7 cellular contexts compared by ENCODE assay signal in genomic region chr1:157170677-157171515, GRCh38. TPM values are rescaled to one million over a fixed set of nuclear protein-coding genes. Genes with fewer than 3 reads are reported as not detected.
DNase-seq lines count a peak whose midpoint lies in the region; ATAC-seq and TF ChIP-seq lines count a peak whose summit lies in the region.

No MANE protein-coding gene starts in this region.

- intact Hi-C loops in ovary (cut with DNase I) = no loop called here

- no peaks in the 10 kb centered on the region for H3K9me3 Mint-ChIP-seq in neural crest cell

- no peak overlapping the region for H3K4me3 ChIP-seq in ovary

- ATAC-seq in SK-N-SH treated with all-trans-retinoic acid at 6 μM for 48 hours = peak; percentile 37
- no peak for ATAC-seq in GM21717 (IDR thresholded peaks at IDR 0.05; ENCODE audit: unreplicated experiment)

- H3K36me3 ChIP-seq in ovary = no peaks in the 10 kb centered on the region

- DNase-seq in ELF-1 (ENCODE audit: low read depth, low spot score) (peak; percentile 88), KG1 (lab: John Stamatoyannopoulos, UW) (peak; percentile 16), cerebellar cortex (ENCODE audit: low spot score) (peak; percentile 33), neural crest cell (ENCODE audit: low read depth, low spot score) (peak; percentile 69), ovary (no peak)

- no peak overlapping the region for H3K27ac ChIP-seq in ovary

- no peaks in the 10 kb centered on the region for H3K4me1 ChIP-seq in ovary (ENCODE audit: insufficient read depth)

- H3K4me1 Mint-ChIP-seq in neural crest cell = no peaks in the 10 kb centered on the region

- TF ChIP-seq EP300 in ovary (IDR thresholded peaks at IDR 0.05) = no peak

- H3K4me3 Mint-ChIP-seq in neural crest cell = no peak overlapping the region

- no peaks in the 10 kb centered on the region for H3K27me3 ChIP-seq in ovary

- peak; percentile 68 for TF ChIP-seq CTCF in neural crest cell (conservative IDR thresholded peaks at IDR 0.05)
- no peak for TF ChIP-seq CTCF in ovary (IDR thresholded peaks at IDR 0.05)

- H3K27me3 Mint-ChIP-seq in neural crest cell (ENCODE audit: low read depth) = peaks cover 4% of the 10 kb centered on the region

- no peaks in the 10 kb centered on the region for H3K36me3 Mint-ChIP-seq in neural crest cell (ENCODE audit: low read depth)

- WGBS in ovary, 3 donors = 69 to 81% (median 74%) methylated on average over 22 of the region's 22 CpGs

- no peaks in the 10 kb centered on the region for H3K9me3 ChIP-seq in ovary

- H3K27ac Mint-ChIP-seq in neural crest cell (ENCODE audit: unreplicated experiment) = no peak overlapping the region

- TF ChIP-seq POLR2A in ovary (IDR thresholded peaks at IDR 0.05) = no peak

TF ChIP-seq in SK-N-SH treated with all-trans-retinoic acid at 6 μM for 48 hours, 23 proteins besides CTCF, POLR2A, EP300 and RAD21:
- TF ChIP-seq TOX (CRISPR knock-in tag; IDR thresholded peaks at IDR 0.05; ENCODE audit: borderline replicate concordance) = no peak
- no peak for TF ChIP-seq CSDC2 (CRISPR knock-in tag; IDR thresholded peaks at IDR 0.05)
- no peak for TF ChIP-seq ZNF565 (CRISPR knock-in tag; conservative IDR thresholded peaks at IDR 0.05; ENCODE audit: low read depth)
- no peak for TF ChIP-seq SNAI2 (CRISPR knock-in tag; IDR thresholded peaks at IDR 0.05)
- TF ChIP-seq ISL1 (CRISPR knock-in tag; IDR thresholded peaks at IDR 0.05) = no peak
- no peak for TF ChIP-seq TCF4 (CRISPR knock-in tag; IDR thresholded peaks at IDR 0.05; ENCODE audit: borderline replicate concordance)
- TF ChIP-seq, protein P1, sequence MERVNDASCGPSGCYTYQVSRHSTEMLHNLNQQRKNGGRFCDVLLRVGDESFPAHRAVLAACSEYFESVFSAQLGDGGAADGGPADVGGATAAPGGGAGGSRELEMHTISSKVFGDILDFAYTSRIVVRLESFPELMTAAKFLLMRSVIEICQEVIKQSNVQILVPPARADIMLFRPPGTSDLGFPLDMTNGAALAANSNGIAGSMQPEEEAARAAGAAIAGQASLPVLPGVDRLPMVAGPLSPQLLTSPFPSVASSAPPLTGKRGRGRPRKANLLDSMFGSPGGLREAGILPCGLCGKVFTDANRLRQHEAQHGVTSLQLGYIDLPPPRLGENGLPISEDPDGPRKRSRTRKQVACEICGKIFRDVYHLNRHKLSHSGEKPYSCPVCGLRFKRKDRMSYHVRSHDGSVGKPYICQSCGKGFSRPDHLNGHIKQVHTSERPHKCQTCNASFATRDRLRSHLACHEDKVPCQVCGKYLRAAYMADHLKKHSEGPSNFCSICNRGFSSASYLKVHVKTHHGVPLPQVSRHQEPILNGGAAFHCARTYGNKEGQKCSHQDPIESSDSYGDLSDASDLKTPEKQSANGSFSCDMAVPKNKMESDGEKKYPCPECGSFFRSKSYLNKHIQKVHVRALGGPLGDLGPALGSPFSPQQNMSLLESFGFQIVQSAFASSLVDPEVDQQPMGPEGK (CRISPR knock-in tag; IDR thresholded peaks at IDR 0.05; ENCODE audit: borderline replicate concordance) = no peak
TF ChIP-seq in SK-N-SH treated with all-trans-retinoic acid at 6 μM for 48 hours: peak in this region for 0.

RNA-seq across cellular contexts. Expression of gene ETV3, which starts 32.7 kb away (rescaled TPM):
- total RNA-seq in neural crest cell (29.0 and 29.7 TPM in 2 replicates), ovary (10 to 100 TPM; 12.8 to 36.4 (median 23.8) TPM)
- 10 to 100 TPM in 1 of 2 donors, 1 to 10 TPM in 1; 8.0 to 12.5 TPM for polyA plus RNA-seq in ovary

Comparison
In these comparisons a context has a peak if more than half of its experiments do, and no peak if none do; other contexts are left out.
1. DNase-seq: peak in ELF-1 (single experiment), KG1 (single experiment), cerebellar cortex (single experiment) and neural crest cell (single experiment); none in ovary (0 of 5).